In the genomic region with DNA sequence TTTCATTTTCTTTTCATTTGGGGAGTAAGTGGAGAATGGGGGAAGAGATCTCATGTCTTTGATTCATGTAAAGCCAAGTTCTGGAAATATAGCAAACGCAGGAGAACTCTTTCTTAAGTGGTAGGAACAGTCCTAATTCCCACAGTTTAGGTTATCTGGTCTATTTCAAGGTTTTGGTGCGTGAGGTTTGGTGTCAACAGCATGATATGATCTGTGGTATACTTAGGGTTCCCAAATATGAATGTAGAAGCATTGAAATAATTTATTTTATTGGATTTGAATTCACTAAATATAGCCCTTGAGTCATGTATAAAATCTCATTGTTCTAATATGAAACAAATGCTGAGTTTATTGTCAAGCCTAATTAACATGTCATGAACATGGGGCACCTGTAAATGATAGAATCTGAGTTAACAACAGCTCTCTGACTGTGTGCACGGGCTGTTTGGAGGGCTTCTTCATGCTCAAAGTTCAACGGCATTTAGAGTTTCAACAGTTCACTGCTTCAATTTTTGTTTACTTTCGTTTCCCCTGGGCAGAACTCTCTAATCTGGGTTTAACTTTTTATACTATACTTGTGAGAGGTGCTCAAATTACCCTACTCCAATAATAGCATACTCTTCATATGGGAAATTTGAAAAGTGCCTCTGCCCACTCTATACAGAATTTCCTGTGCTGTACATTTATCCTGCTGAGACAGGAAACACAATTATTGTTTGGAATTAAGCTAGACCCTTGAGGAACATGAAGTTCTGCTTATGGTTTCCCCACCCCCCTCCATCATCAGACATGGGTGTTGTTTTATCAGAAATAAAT, we compare ENCODE assay signal across 1 cellular context.
TF ChIP-seq lines count a peak whose summit lies in the region.

No MANE protein-coding gene starts in this region.

TF ChIP-seq in GM23338, 12 proteins besides CTCF, POLR2A, EP300 and RAD21 (continued from another document):
- TF ChIP-seq, protein P1, sequence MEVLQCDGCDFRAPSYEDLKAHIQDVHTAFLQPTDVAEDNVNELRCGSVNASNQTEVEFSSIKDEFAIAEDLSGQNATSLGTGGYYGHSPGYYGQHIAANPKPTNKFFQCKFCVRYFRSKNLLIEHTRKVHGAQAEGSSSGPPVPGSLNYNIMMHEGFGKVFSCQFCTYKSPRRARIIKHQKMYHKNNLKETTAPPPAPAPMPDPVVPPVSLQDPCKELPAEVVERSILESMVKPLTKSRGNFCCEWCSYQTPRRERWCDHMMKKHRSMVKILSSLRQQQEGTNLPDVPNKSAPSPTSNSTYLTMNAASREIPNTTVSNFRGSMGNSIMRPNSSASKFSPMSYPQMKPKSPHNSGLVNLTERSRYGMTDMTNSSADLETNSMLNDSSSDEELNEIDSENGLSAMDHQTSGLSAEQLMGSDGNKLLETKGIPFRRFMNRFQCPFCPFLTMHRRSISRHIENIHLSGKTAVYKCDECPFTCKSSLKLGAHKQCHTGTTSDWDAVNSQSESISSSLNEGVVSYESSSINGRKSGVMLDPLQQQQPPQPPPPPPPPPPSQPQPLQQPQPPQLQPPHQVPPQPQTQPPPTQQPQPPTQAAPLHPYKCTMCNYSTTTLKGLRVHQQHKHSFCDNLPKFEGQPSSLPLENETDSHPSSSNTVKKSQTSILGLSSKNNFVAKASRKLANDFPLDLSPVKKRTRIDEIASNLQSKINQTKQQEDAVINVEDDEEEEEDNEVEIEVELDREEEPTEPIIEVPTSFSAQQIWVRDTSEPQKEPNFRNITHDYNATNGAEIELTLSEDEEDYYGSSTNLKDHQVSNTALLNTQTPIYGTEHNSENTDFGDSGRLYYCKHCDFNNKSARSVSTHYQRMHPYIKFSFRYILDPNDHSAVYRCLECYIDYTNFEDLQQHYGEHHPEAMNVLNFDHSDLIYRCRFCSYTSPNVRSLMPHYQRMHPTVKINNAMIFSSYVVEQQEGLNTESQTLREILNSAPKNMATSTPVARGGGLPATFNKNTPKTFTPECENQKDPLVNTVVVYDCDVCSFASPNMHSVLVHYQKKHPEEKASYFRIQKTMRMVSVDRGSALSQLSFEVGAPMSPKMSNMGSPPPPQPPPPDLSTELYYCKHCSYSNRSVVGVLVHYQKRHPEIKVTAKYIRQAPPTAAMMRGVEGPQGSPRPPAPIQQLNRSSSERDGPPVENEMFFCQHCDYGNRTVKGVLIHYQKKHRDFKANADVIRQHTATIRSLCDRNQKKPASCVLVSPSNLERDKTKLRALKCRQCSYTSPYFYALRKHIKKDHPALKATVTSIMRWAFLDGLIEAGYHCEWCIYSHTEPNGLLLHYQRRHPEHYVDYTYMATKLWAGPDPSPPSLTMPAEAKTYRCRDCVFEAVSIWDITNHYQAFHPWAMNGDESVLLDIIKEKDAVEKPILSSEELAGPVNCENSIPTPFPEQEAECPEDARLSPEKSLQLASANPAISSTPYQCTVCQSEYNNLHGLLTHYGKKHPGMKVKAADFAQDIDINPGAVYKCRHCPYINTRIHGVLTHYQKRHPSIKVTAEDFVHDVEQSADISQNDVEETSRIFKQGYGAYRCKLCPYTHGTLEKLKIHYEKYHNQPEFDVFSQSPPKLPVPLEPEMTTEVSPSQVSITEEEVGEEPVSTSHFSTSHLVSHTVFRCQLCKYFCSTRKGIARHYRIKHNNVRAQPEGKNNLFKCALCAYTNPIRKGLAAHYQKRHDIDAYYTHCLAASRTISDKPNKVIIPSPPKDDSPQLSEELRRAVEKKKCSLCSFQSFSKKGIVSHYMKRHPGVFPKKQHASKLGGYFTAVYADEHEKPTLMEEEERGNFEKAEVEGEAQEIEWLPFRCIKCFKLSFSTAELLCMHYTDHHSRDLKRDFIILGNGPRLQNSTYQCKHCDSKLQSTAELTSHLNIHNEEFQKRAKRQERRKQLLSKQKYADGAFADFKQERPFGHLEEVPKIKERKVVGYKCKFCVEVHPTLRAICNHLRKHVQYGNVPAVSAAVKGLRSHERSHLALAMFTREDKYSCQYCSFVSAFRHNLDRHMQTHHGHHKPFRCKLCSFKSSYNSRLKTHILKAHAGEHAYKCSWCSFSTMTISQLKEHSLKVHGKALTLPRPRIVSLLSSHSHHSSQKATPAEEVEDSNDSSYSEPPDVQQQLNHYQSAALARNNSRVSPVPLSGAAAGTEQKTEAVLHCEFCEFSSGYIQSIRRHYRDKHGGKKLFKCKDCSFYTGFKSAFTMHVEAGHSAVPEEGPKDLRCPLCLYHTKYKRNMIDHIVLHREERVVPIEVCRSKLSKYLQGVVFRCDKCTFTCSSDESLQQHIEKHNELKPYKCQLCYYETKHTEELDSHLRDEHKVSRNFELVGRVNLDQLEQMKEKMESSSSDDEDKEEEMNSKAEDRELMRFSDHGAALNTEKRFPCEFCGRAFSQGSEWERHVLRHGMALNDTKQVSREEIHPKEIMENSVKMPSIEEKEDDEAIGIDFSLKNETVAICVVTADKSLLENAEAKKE (CRISPR knock-in tag; IDR thresholded peaks at IDR 0.05), result no peak
- no peak for TF ChIP-seq STAT1 (IDR thresholded peaks at IDR 0.05; ENCODE audit: unreplicated experiment)
- TF ChIP-seq, protein P2, sequence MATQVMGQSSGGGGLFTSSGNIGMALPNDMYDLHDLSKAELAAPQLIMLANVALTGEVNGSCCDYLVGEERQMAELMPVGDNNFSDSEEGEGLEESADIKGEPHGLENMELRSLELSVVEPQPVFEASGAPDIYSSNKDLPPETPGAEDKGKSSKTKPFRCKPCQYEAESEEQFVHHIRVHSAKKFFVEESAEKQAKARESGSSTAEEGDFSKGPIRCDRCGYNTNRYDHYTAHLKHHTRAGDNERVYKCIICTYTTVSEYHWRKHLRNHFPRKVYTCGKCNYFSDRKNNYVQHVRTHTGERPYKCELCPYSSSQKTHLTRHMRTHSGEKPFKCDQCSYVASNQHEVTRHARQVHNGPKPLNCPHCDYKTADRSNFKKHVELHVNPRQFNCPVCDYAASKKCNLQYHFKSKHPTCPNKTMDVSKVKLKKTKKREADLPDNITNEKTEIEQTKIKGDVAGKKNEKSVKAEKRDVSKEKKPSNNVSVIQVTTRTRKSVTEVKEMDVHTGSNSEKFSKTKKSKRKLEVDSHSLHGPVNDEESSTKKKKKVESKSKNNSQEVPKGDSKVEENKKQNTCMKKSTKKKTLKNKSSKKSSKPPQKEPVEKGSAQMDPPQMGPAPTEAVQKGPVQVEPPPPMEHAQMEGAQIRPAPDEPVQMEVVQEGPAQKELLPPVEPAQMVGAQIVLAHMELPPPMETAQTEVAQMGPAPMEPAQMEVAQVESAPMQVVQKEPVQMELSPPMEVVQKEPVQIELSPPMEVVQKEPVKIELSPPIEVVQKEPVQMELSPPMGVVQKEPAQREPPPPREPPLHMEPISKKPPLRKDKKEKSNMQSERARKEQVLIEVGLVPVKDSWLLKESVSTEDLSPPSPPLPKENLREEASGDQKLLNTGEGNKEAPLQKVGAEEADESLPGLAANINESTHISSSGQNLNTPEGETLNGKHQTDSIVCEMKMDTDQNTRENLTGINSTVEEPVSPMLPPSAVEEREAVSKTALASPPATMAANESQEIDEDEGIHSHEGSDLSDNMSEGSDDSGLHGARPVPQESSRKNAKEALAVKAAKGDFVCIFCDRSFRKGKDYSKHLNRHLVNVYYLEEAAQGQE (IDR thresholded peaks at IDR 0.05; ENCODE audit: unreplicated experiment), result no peak
- TF ChIP-seq JUNB (IDR thresholded peaks at IDR 0.05; ENCODE audit: unreplicated experiment), result no peak
- TF ChIP-seq EZH2 (IDR thresholded peaks at IDR 0.05; ENCODE audit: low read depth, unreplicated experiment), result no peak
- TF ChIP-seq, protein P3, sequence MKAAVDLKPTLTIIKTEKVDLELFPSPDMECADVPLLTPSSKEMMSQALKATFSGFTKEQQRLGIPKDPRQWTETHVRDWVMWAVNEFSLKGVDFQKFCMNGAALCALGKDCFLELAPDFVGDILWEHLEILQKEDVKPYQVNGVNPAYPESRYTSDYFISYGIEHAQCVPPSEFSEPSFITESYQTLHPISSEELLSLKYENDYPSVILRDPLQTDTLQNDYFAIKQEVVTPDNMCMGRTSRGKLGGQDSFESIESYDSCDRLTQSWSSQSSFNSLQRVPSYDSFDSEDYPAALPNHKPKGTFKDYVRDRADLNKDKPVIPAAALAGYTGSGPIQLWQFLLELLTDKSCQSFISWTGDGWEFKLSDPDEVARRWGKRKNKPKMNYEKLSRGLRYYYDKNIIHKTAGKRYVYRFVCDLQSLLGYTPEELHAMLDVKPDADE (IDR thresholded peaks at IDR 0.05), result no peak
- TF ChIP-seq NANOG (IDR thresholded peaks at IDR 0.05; ENCODE audit: borderline replicate concordance), result no peak
- TF ChIP-seq ZNF114 (CRISPR knock-in tag; IDR thresholded peaks at IDR 0.05), result no peak
TF ChIP-seq in GM23338: peak in this region for 0.
